19 cellular contexts compared by ENCODE assay signal in genomic region chr2:231676243-231676642, GRCh38. TPM values are rescaled to one million over a fixed set of nuclear protein-coding genes. Genes with fewer than 3 reads are reported as not detected.
DNase-seq lines count a peak whose midpoint lies in the region; ATAC-seq and TF ChIP-seq lines count a peak whose summit lies in the region.
"Had no signal": no experiment of that assay in that cellular context is flagged by ENCODE, and none has a peak within 500 bp of the region (broad histone marks: within the 10 kb centered on the region; RNA-seq: fewer than 3 reads in every experiment).

No MANE protein-coding gene starts in this region.

- peaks cover 3% of the 10 kb centered on the region; the same call in 1 of the 2 replicates for H3K79me2 ChIP-seq in SU-DHL-6 (ENCODE audit: insufficient read depth, low read length)
- no peaks in the 10 kb centered on the region for H3K79me2 ChIP-seq in mammary epithelial cell (ENCODE audit: insufficient read depth, low read length)

- H3K36me3 ChIP-seq in SU-DHL-6 (ENCODE audit: low read length) (no peaks in the 10 kb centered on the region), neuronal stem cell (replicated peaks in 1 of 2; ENCODE audit: control insufficient read depth in 2 of 2, insufficient read depth in 2 of 2, low read length in 2 of 2) (no peaks in the 10 kb centered on the region), mammary epithelial cell (ENCODE audit: insufficient read depth, low read length) (no peaks in the 10 kb centered on the region)
- H3K36me3 ChIP-seq: transverse colon had no signal

- in situ Hi-C loops in mammary epithelial cell (cut with MboI; ENCODE audit: low sequenced_read_pairs in 2 of 2), result loop anchor here (5.0 kb wide), 2 partner anchors 36 to 46 kb away; no protein-coding TSS in a partner anchor

- DNase-seq in NCI-H510A treated with DMSO at 0.1 percent for 48 hours (lab: John Stamatoyannopoulos, UW) (peak; percentile 32), NCI-H510A (lab: John Stamatoyannopoulos, UW) (no peak), HL-60 (ENCODE audit: low read depth in 1 of 2, low spot score in 1 of 2) (no peak), neuronal stem cell (ENCODE audit: low spot score) (no peak), mammary epithelial cell (no peak)
- no peak for DNase-seq in central memory CD4-positive, alpha-beta T cell
- DNase-seq: activated CD8-positive, alpha-beta memory T cell treated with anti-CD3 and anti-CD28 coated beads, Interleukin-2, amount 10 ng/mL, durations not matched to agents 7 days and 5 days; activated effector memory CD4-positive, alpha-beta T cell treated with anti-CD3 and anti-CD28 coated beads, Interleukin-2, amount 50 U/mL, for 16 hours; caudate nucleus; CD4-positive, alpha-beta T cell; mucosa of descending colon; NCI-H1105 treated with DMSO at 0.1 percent for 48 hours; NCI-H226; retina; stimulated activated CD4-positive, alpha-beta T cell treated with anti-CD3 and anti-CD28 coated beads, Interleukin-12 subunit alpha, Interleukin-12 subunit beta, amount 100 ng/mL, for 4 hours; T-helper 9 cell; transverse colon had no signal

- CTCF ChIA-PET in mammary epithelial cell (lab: Charles Lee; ENCODE audit: low non-redundant PET), result no interaction called here

- H2AFZ ChIP-seq in SU-DHL-6 (ENCODE audit: low read depth, low read length, severe bottlenecking) (no peak overlapping the region), neuronal stem cell (ENCODE audit: low read length) (no peak overlapping the region), mammary epithelial cell (ENCODE audit: low read depth, low read length) (no peak overlapping the region)

- H3K27me3 ChIP-seq in HL-60 (ENCODE audit: insufficient read depth, poor library complexity, severe bottlenecking) (no peaks in the 10 kb centered on the region), SU-DHL-6 (ENCODE audit: low read length) (no peaks in the 10 kb centered on the region), neuronal stem cell (ENCODE audit: control insufficient read depth in 3 of 3, insufficient read depth in 3 of 3, low read depth in 1 of 3, low read length in 3 of 3) (no peaks in the 10 kb centered on the region), mammary epithelial cell (ENCODE audit: insufficient read depth, low read length) (no peaks in the 10 kb centered on the region)
- H3K27me3 ChIP-seq: transverse colon had no signal

- peak overlapping the region; percentile 91 for H2AK5ac ChIP-seq in neuronal stem cell (ENCODE audit: low read depth, low read length)

- no peaks in the 10 kb centered on the region for H3K79me1 ChIP-seq in neuronal stem cell (ENCODE audit: low read depth, low read length)

- no peaks in the 10 kb centered on the region for H4K20me1 ChIP-seq in SU-DHL-6 (ENCODE audit: low read depth, low read length)
- no peaks in the 10 kb centered on the region for H4K20me1 ChIP-seq in mammary epithelial cell (ENCODE audit: insufficient read depth, low read length)

- H2BK5ac ChIP-seq in neuronal stem cell (ENCODE audit: low read length), result peak overlapping the region; percentile 47

- no peak for ATAC-seq in HG03159 (IDR thresholded peaks at IDR 0.05; ENCODE audit: unreplicated experiment)
- ATAC-seq: activated CD8-positive, alpha-beta memory T cell treated with anti-CD3 and anti-CD28 coated beads, Interleukin-2, amount 10 ng/mL, durations not matched to agents 7 days and 5 days; mucosa of descending colon had no signal

- dilution Hi-C loops in mammary epithelial cell (cut with HindIII; ENCODE audit: low sequenced_read_pairs), result no loop called here

- peak overlapping the region; percentile 89 for H3K23ac ChIP-seq in neuronal stem cell (ENCODE audit: low read depth, low read length, poor library complexity)

- peak overlapping the region; percentile 93 for H2BK12ac ChIP-seq in neuronal stem cell (ENCODE audit: low read length)

- H3K14ac ChIP-seq in neuronal stem cell (ENCODE audit: low read length), result no peak overlapping the region

- no peak overlapping the region for H3K4ac ChIP-seq in neuronal stem cell (ENCODE audit: low read length)

- H3F3A ChIP-seq in SU-DHL-6 (ENCODE audit: insufficient read depth), result peaks cover 81% of the 10 kb centered on the region

- H3K9me3 ChIP-seq in SU-DHL-6 (ENCODE audit: insufficient read depth, low read length), result no peaks in the 10 kb centered on the region
- H3K9me3 ChIP-seq in neuronal stem cell (replicated peaks in 1 of 2; ENCODE audit: control insufficient read depth in 2 of 2, insufficient read depth in 1 of 2, low read depth in 1 of 2, low read length in 2 of 2), result no peaks in the 10 kb centered on the region
- H3K9me3 ChIP-seq in mammary epithelial cell (replicated peaks; ENCODE audit: insufficient read depth, low read length), result no peaks in the 10 kb centered on the region
- H3K9me3 ChIP-seq: mucosa of descending colon, transverse colon had no signal

- TF ChIP-seq CTCF in HL-60 (IDR thresholded peaks at IDR 0.05; ENCODE audit: insufficient read depth, low read length) (no peak), SU-DHL-6 (IDR thresholded peaks at IDR 0.05; ENCODE audit: insufficient read depth, low read length, poor library complexity, severe bottlenecking) (no peak), mammary epithelial cell (conservative IDR thresholded peaks at IDR 0.05 in 1 of 2, IDR thresholded peaks at IDR 0.05 in 1 of 2; ENCODE audit: extremely low read depth in 1 of 2, insufficient read depth in 1 of 2, low read depth in 1 of 2, low read length in 2 of 2) (no peak)

- no TSS peak for BruUV-seq in mammary epithelial cell (replicated peaks; lab: Mats Ljungman, UMichigan)

- intact Hi-C loops in mammary epithelial cell (cut with micrococcal nuclease), result loop anchor here (10.0 kb wide), 1 partner anchor 109 kb away; the partner anchor contains the start of genes COPS7B and PDE6D

- H3K18ac ChIP-seq in neuronal stem cell (ENCODE audit: low read length), result peak overlapping the region; percentile 33

- peak overlapping the region; percentile 74 for H4K8ac ChIP-seq in neuronal stem cell (ENCODE audit: low read depth, low read length)

- no CpG with 5 or more reads among the region's 6 CpGs for WGBS in neuronal stem cell (ENCODE audit: extremely low coverage in 2 of 2, insufficient read length in 2 of 2, insufficient replicate concordance in 1 of 2), 2 donors
- WGBS in mammary epithelial cell (ENCODE audit: low coverage, missing lambda C conversion rate), result 94% methylated on average over 6 of the region's 6 CpGs

- peak overlapping the region; percentile 52 for H3K9ac ChIP-seq in SU-DHL-6 (ENCODE audit: low read length)
- no peak overlapping the region for H3K9ac ChIP-seq in neuronal stem cell (ENCODE audit: low read depth, low read length, poor library complexity)
- no peak overlapping the region for H3K9ac ChIP-seq in mammary epithelial cell (ENCODE audit: insufficient read depth, low read length)

- H3K4me3 ChIP-seq in HL-60 (replicated peaks; ENCODE audit: insufficient read depth, low read length) (no peak overlapping the region), SU-DHL-6 (ENCODE audit: insufficient read depth, low read length, poor library complexity, severe bottlenecking) (no peak overlapping the region), neuronal stem cell (ENCODE audit: low read length in 2 of 2) (no peak overlapping the region), mammary epithelial cell (replicated peaks in 1 of 3; ENCODE audit: insufficient read depth in 1 of 3, low read depth in 2 of 3, low read length in 3 of 3) (no peak overlapping the region)
- H3K4me3 ChIP-seq: mucosa of descending colon, transverse colon had no signal

- H2BK15ac ChIP-seq in neuronal stem cell (ENCODE audit: low read length), result peak overlapping the region; percentile 98

- H3K4me2 ChIP-seq in SU-DHL-6 (ENCODE audit: low read depth, low read length, poor library complexity, severe bottlenecking) (peak overlapping the region; percentile 97), neuronal stem cell (ENCODE audit: insufficient read depth, low read length, poor library complexity, severe bottlenecking) (no peak overlapping the region), mammary epithelial cell (ENCODE audit: insufficient read depth, low read depth, low read length) (no peak overlapping the region)

- H2BK120ac ChIP-seq in neuronal stem cell (ENCODE audit: low read depth, low read length), result no peak overlapping the region

- H3K4me1 ChIP-seq in neuronal stem cell (ENCODE audit: control insufficient read depth in 2 of 2, insufficient read depth in 1 of 2, low read depth in 1 of 2, low read length in 2 of 2) (peaks cover 30 to 34% of the 10 kb centered on the region in 2 donors), mammary epithelial cell (ENCODE audit: insufficient read depth, low read length) (peaks cover 35% of the 10 kb centered on the region)

- no peak overlapping the region for H4K91ac ChIP-seq in neuronal stem cell (ENCODE audit: low read depth, low read length, poor library complexity)

- H3K9me2 ChIP-seq in SU-DHL-6 (replicated peaks; ENCODE audit: insufficient read depth, low read length), result no peaks in the 10 kb centered on the region

- peak overlapping the region; percentile 17 for H3K27ac ChIP-seq in HL-60 (replicated peaks)
- H3K27ac ChIP-seq in SU-DHL-6 (ENCODE audit: low read depth, low read length), result peak overlapping the region; percentile 100
- H3K27ac ChIP-seq in neuronal stem cell (replicated peaks; ENCODE audit: low read length), result no peak overlapping the region
- H3K27ac ChIP-seq in mammary epithelial cell (ENCODE audit: insufficient read depth, low read depth, low read length), result no peak overlapping the region

RNA-seq across cellular contexts. Expression of gene PTMA, which starts 32.1 kb away (rescaled TPM):
- polyA plus RNA-seq in neuronal stem cell (2013, experiment 1 of 2), result 3,606 TPM
- polyA plus RNA-seq in neuronal stem cell (2013, experiment 2 of 2), result 3,678 TPM
- total RNA-seq in mammary epithelial cell, result 100 to 1,000 TPM; 300 to 544 TPM
- polyA plus RNA-seq in mammary epithelial cell, result 651 TPM
- 178 TPM for polyA minus RNA-seq in mammary epithelial cell

Comparison
In these comparisons a context has a peak if more than half of its experiments do, and no peak if none do; other contexts are left out.
1. H3K27ac ChIP-seq: peak in HL-60 (single experiment) and SU-DHL-6 (single experiment); none in neuronal stem cell (single experiment) and mammary epithelial cell (single experiment).